In genomic region chr16:56281256-56281805, GRCh38 we compare ENCODE assay signal across 9 cellular contexts.
DNase-seq lines count a peak whose midpoint lies in the region; ATAC-seq and TF ChIP-seq lines count a peak whose summit lies in the region.
"Had no signal": no experiment of that assay in that cellular context is flagged by ENCODE, and none has a peak within 500 bp of the region (broad histone marks: within the 10 kb centered on the region; RNA-seq: fewer than 3 reads in every experiment).

No MANE protein-coding gene starts in this region.

- no peaks in the 10 kb centered on the region for H3K9me3 Mint-ChIP-seq in natural killer cell
- no peaks in the 10 kb centered on the region for H3K9me3 Mint-ChIP-seq in activated naive CD8-positive, alpha-beta T cell treated with anti-CD3 and anti-CD28 coated beads for 36 hours

- no peak overlapping the region for H2AFZ ChIP-seq in hepatocyte
- H2AFZ ChIP-seq: parathyroid adenoma had no signal

- in situ Hi-C loops in GM13977 (cut with MboI; ENCODE audit: low pct_unique_long_range_greater_than_20kb, low sequenced_read_pairs, unreplicated experiment): no loop called here

- H3K27me3 Mint-ChIP-seq in natural killer cell (ENCODE audit: low read depth in 2 of 2): no peaks in the 10 kb centered on the region
- H3K27me3 Mint-ChIP-seq in activated naive CD8-positive, alpha-beta T cell treated with anti-CD3 and anti-CD28 coated beads for 36 hours: no peaks in the 10 kb centered on the region

- H3K4me1 Mint-ChIP-seq in natural killer cell: peaks cover 21 to 41% of the 10 kb centered on the region in 2 donors
- H3K4me1 Mint-ChIP-seq in activated naive CD8-positive, alpha-beta T cell treated with anti-CD3 and anti-CD28 coated beads for 36 hours: peaks cover 22% of the 10 kb centered on the region

- H3K4me3 ChIP-seq in AG04449 (ENCODE audit: low read depth, low read length): no peak overlapping the region
- no peak overlapping the region for H3K4me3 ChIP-seq in hepatocyte

- WGBS in hepatocyte (ENCODE audit: low lambda C conversion rate, missing lambda C conversion rate): 33% methylated on average over 1 of the region's 2 CpGs

- TF ChIP-seq CTCF in AG04449 (IDR thresholded peaks at IDR 0.05; ENCODE audit: insufficient read depth, low read length, missing control alignments) (peak; percentile 39), GM13977 (IDR thresholded peaks at IDR 0.05; ENCODE audit: extremely low read depth, insufficient read depth, missing control alignments) (peak; percentile 30), hepatocyte (IDR thresholded peaks at IDR 0.05; ENCODE audit: poor library complexity) (peak; percentile 29), natural killer cell (IDR thresholded peaks at IDR 0.05) (no peak)

- no peaks in the 10 kb centered on the region for H3K9me2 ChIP-seq in hepatocyte (replicated peaks; ENCODE audit: insufficient read depth)

- no peak for DNase-seq in AG04449 (ENCODE audit: low read depth, low spot score)
- DNase-seq in GM13977 (ENCODE audit: low spot score): peak; percentile 30
- peak; percentile 5 for DNase-seq in OCI-M1 (lab: John Stamatoyannopoulos, UW)
- DNase-seq in hepatocyte (ENCODE audit: low spot score): no peak
- no peak for DNase-seq in natural killer cell
- DNase-seq in stimulated activated CD4-positive, alpha-beta T cell treated with anti-CD3 and anti-CD28 coated beads, Interleukin-2, amount 100 ng/mL, for 24 hours: no peak
- DNase-seq in activated naive CD8-positive, alpha-beta T cell treated with anti-CD3 and anti-CD28 coated beads for 36 hours: no peak
- DNase-seq in activated CD4-positive, alpha-beta T cell treated with anti-CD3 and anti-CD28 coated beads for 48 hours: no peak

- H3K79me2 ChIP-seq in hepatocyte: no peaks in the 10 kb centered on the region

- H3K4me1 ChIP-seq in hepatocyte (ENCODE audit: insufficient read depth): no peaks in the 10 kb centered on the region
- H3K4me1 ChIP-seq: parathyroid adenoma had no signal

- H3K4me2 ChIP-seq in hepatocyte: no peak overlapping the region

- intact Hi-C loops in natural killer cell (cut with micrococcal nuclease): no loop called here

- POLR2A ChIA-PET in AG04449 (lab: Yijun Ruan, JAX): no interaction called here

- no peak overlapping the region for H3K27ac Mint-ChIP-seq in natural killer cell
- H3K27ac Mint-ChIP-seq in activated naive CD8-positive, alpha-beta T cell treated with anti-CD3 and anti-CD28 coated beads for 36 hours: no peak overlapping the region

- CTCF ChIA-PET in AG04449 (lab: Yijun Ruan, JAX): interaction anchor here (0.7 to 7.1 kb wide), 13 partner anchors 8 to 339 kb away, joined by 3 to 47 read pairs (median 4); no protein-coding TSS in a partner anchor

- H3K9me3 ChIP-seq in hepatocyte (ENCODE audit: low read depth): no peaks in the 10 kb centered on the region

- no peak overlapping the region for H3K27ac ChIP-seq in hepatocyte
- H3K27ac ChIP-seq: parathyroid adenoma had no signal

- no peaks in the 10 kb centered on the region for H4K20me1 ChIP-seq in hepatocyte (ENCODE audit: insufficient read depth, poor library complexity, severe bottlenecking)

- no peaks in the 10 kb centered on the region for H3K27me3 ChIP-seq in hepatocyte

- ATAC-seq in natural killer cell: no peak

- H3K4me3 Mint-ChIP-seq in natural killer cell: no peak overlapping the region
- H3K4me3 Mint-ChIP-seq in activated naive CD8-positive, alpha-beta T cell treated with anti-CD3 and anti-CD28 coated beads for 36 hours: no peak overlapping the region

- no peaks in the 10 kb centered on the region for H3K36me3 Mint-ChIP-seq in natural killer cell
- no peaks in the 10 kb centered on the region for H3K36me3 Mint-ChIP-seq in activated naive CD8-positive, alpha-beta T cell treated with anti-CD3 and anti-CD28 coated beads for 36 hours

- no peaks in the 10 kb centered on the region for H3K36me3 ChIP-seq in hepatocyte (replicated peaks; ENCODE audit: insufficient read depth, low read depth)

Comparison
In these comparisons a context has a peak if more than half of its experiments do, and no peak if none do; other contexts are left out.
1. DNase-seq: peak in GM13977 (single experiment) and OCI-M1 (single experiment); none in AG04449 (single experiment), hepatocyte (single experiment), natural killer cell (single experiment), stimulated activated CD4-positive, alpha-beta T cell treated with anti-CD3 and anti-CD28 coated beads, Interleukin-2, amount 100 ng/mL, for 24 hours (0 of 2), activated naive CD8-positive, alpha-beta T cell treated with anti-CD3 and anti-CD28 coated beads for 36 hours (single experiment) and activated CD4-positive, alpha-beta T cell treated with anti-CD3 and anti-CD28 coated beads for 48 hours (single experiment).